Comparison of ENCODE assay signal across 1 cellular context in the genomic region with DNA sequence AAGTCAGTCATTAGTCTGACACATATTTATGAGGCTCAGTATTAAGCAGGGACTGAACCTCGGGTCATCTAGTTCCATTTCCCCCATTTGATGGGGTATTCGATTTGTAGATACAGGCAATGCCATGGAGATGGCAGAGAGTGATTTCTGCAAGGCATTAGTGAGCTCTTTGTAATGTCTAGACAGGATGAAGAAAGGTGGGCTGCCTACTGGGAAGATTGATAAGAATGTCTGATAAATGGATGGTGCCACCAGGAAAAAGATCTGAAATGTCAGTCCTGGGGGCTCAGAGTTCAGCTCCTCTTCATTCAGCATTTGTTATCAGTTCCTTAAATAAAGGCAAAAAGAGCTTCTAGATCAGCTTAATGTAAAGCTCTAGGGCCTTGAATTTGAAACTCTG.
TF ChIP-seq lines count a peak whose summit lies in the region.

No MANE protein-coding gene starts in this region.

TF ChIP-seq in GM23338, 12 proteins besides CTCF, POLR2A, EP300 and RAD21 (continued from another document):
- no peak for TF ChIP-seq ZNF462 (CRISPR knock-in tag; IDR thresholded peaks at IDR 0.05)
- TF ChIP-seq JUNB (IDR thresholded peaks at IDR 0.05; ENCODE audit: unreplicated experiment): no peak
- no peak for TF ChIP-seq ETS1 (IDR thresholded peaks at IDR 0.05)
- TF ChIP-seq EZH2phosphoT487 (IDR thresholded peaks at IDR 0.05; ENCODE audit: unreplicated experiment): no peak
- TF ChIP-seq, protein P1, sequence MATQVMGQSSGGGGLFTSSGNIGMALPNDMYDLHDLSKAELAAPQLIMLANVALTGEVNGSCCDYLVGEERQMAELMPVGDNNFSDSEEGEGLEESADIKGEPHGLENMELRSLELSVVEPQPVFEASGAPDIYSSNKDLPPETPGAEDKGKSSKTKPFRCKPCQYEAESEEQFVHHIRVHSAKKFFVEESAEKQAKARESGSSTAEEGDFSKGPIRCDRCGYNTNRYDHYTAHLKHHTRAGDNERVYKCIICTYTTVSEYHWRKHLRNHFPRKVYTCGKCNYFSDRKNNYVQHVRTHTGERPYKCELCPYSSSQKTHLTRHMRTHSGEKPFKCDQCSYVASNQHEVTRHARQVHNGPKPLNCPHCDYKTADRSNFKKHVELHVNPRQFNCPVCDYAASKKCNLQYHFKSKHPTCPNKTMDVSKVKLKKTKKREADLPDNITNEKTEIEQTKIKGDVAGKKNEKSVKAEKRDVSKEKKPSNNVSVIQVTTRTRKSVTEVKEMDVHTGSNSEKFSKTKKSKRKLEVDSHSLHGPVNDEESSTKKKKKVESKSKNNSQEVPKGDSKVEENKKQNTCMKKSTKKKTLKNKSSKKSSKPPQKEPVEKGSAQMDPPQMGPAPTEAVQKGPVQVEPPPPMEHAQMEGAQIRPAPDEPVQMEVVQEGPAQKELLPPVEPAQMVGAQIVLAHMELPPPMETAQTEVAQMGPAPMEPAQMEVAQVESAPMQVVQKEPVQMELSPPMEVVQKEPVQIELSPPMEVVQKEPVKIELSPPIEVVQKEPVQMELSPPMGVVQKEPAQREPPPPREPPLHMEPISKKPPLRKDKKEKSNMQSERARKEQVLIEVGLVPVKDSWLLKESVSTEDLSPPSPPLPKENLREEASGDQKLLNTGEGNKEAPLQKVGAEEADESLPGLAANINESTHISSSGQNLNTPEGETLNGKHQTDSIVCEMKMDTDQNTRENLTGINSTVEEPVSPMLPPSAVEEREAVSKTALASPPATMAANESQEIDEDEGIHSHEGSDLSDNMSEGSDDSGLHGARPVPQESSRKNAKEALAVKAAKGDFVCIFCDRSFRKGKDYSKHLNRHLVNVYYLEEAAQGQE (IDR thresholded peaks at IDR 0.05; ENCODE audit: unreplicated experiment): no peak
- no peak for TF ChIP-seq EZH2 (IDR thresholded peaks at IDR 0.05; ENCODE audit: low read depth, unreplicated experiment)
- TF ChIP-seq STAT1 (IDR thresholded peaks at IDR 0.05; ENCODE audit: unreplicated experiment): no peak
TF ChIP-seq in GM23338: peak in this region for 0.
